ENCODE assay signal across 9 cellular contexts in the genomic region with DNA sequence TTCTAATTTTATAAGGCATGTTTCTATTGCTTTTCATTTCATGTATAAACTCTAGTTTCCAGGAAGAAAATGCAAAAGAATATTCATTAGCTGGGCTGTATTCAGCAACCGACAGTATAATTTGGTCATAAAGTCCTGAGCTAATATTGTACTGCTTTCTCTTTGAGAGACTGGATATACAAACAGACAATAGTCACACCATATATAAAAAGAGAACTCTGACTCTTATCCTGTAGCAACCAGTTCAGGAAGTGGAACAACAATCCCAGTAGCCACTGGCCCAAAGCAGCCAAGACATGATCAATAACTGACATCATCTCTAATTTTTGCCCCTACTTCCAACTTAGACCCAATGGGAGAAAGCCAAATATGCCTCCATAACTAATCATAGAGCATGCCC.
"Had no signal": no experiment of that assay in that cellular context is flagged by ENCODE, and none has a peak within 500 bp of the region (broad histone marks: within the 10 kb centered on the region; RNA-seq: fewer than 3 reads in every experiment).

No MANE protein-coding gene starts in this region.

- H3K27me3 Mint-ChIP-seq: IgD-negative memory B cell had no signal

- H3K9me3 ChIP-seq: HAP-1 had no signal

- DNase-seq: GM23248, GOT3, H7, HFFc6, KBM-7 had no signal

- H3K4me3 ChIP-seq: GM23248, HAP-1 had no signal

- H3K4me1 Mint-ChIP-seq: IgD-negative memory B cell had no signal

- ATAC-seq: HCT116, HepG2 had no signal

- H3K4me3 Mint-ChIP-seq: HFFc6, IgD-negative memory B cell had no signal

- H3K27ac Mint-ChIP-seq: HFFc6, IgD-negative memory B cell had no signal

- H3K36me3 ChIP-seq: HAP-1 had no signal
